11 cellular contexts compared by ENCODE assay signal in the genomic region with DNA sequence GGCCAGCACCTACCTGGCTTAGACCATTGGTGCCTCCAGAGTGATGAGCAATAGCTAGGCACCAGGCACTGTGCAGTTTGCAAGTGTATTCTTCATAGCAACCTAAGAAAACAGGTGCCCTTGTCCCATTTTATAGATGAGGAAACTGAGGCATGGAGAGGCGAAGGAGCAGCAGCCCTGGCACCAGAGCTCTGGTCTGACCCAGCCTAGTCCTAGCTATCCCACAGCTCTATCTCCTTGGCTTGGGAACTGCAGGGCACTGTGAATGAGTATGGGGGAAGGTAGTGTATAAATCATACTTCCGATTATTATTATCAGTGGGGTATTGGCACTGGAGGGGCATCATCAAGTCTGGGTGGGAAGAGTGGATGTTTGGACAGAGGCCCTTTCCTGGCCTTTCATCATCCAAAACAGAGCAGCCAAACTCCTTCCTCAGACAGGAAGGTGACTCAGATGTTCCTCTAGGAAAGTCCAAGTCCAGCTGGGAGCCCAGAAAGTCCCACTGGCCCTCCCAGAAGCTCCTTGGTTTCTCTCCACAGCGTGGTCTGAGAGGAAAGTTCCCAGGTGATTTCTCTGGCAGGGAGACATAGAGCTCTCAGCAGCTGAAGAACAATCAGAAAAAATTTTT. TPM values are rescaled to one million over a fixed set of nuclear protein-coding genes. Genes with fewer than 3 reads are reported as not detected.
A peak's percentile ranks its signal among the peaks of the same experiment; 100 is the strongest.
DNase-seq lines count a peak whose midpoint lies in the region; ATAC-seq and TF ChIP-seq lines count a peak whose summit lies in the region.
"Had no signal": no experiment of that assay in that cellular context is flagged by ENCODE, and none has a peak within 500 bp of the region (broad histone marks: within the 10 kb centered on the region; RNA-seq: fewer than 3 reads in every experiment).

No MANE protein-coding gene starts in this region.

- H3K4me3 ChIP-seq in colonic mucosa (no peak overlapping the region), liver (ENCODE audit: low read depth in 1 of 3, low read length in 3 of 3) (no peak overlapping the region)

- H3K9me3 ChIP-seq in colonic mucosa (no peaks in the 10 kb centered on the region), liver (ENCODE audit: control insufficient read depth in 4 of 4, low read length in 3 of 4) (no peaks in the 10 kb centered on the region)

- ATAC-seq in GM19035 (IDR thresholded peaks at IDR 0.05; ENCODE audit: unreplicated experiment) = no peak
- ATAC-seq in GM19023 (IDR thresholded peaks at IDR 0.05; ENCODE audit: unreplicated experiment) = no peak

- H3K36me3 ChIP-seq in colonic mucosa (no peaks in the 10 kb centered on the region), liver (ENCODE audit: control insufficient read depth in 4 of 4, insufficient read depth in 3 of 4, low read depth in 1 of 4, low read length in 3 of 4) (no peaks in the 10 kb centered on the region)

- H3K4me3 Mint-ChIP-seq in activated CD4-positive, alpha-beta memory T cell treated with anti-CD3 and anti-CD28 coated beads, Interleukin-2, amount 10 ng/mL, durations not matched to agents 7 days and 5 days = no peak overlapping the region
- H3K4me3 Mint-ChIP-seq in activated CD4-positive, alpha-beta memory T cell treated with anti-CD3 and anti-CD28 coated beads for 36 hours = no peak overlapping the region
- no peak overlapping the region for H3K4me3 Mint-ChIP-seq in type B pancreatic cell
- H3K4me3 Mint-ChIP-seq: activated B cell treated with CpG ODN at 0.5 μM for 24 hours had no signal

- intact Hi-C loops in activated CD4-positive, alpha-beta memory T cell treated with anti-CD3 and anti-CD28 coated beads for 36 hours (cut with micrococcal nuclease) = no loop called here
- intact Hi-C loops in colonic mucosa (cut with DNase I) = no loop called here

- TF ChIP-seq CTCF in colonic mucosa (IDR thresholded peaks at IDR 0.05) (no peak), liver (IDR thresholded peaks at IDR 0.05; ENCODE audit: low read depth, low read length, missing input control) (no peak), type B pancreatic cell (conservative IDR thresholded peaks at IDR 0.05) (no peak)

- 84% methylated on average over 3 of the region's 3 CpGs for WGBS in liver

- TF ChIP-seq RAD21 in liver (IDR thresholded peaks at IDR 0.05) = no peak

- peaks cover 15% of the 10 kb centered on the region for H3K4me1 Mint-ChIP-seq in activated CD4-positive, alpha-beta memory T cell treated with anti-CD3 and anti-CD28 coated beads, Interleukin-2, amount 10 ng/mL, durations not matched to agents 7 days and 5 days
- H3K4me1 Mint-ChIP-seq in activated CD4-positive, alpha-beta memory T cell treated with anti-CD3 and anti-CD28 coated beads for 36 hours (ENCODE audit: low read depth) = peaks cover 18% of the 10 kb centered on the region
- no peaks in the 10 kb centered on the region for H3K4me1 Mint-ChIP-seq in type B pancreatic cell (ENCODE audit: unreplicated experiment)

- H3K36me3 Mint-ChIP-seq in activated CD4-positive, alpha-beta memory T cell treated with anti-CD3 and anti-CD28 coated beads, Interleukin-2, amount 10 ng/mL, durations not matched to agents 7 days and 5 days (ENCODE audit: low read depth) = no peaks in the 10 kb centered on the region
- no peaks in the 10 kb centered on the region for H3K36me3 Mint-ChIP-seq in activated CD4-positive, alpha-beta memory T cell treated with anti-CD3 and anti-CD28 coated beads for 36 hours
- H3K36me3 Mint-ChIP-seq in type B pancreatic cell = no peaks in the 10 kb centered on the region

- H3K27me3 Mint-ChIP-seq in activated CD4-positive, alpha-beta memory T cell treated with anti-CD3 and anti-CD28 coated beads, Interleukin-2, amount 10 ng/mL, durations not matched to agents 7 days and 5 days = peaks cover 7% of the 10 kb centered on the region
- no peaks in the 10 kb centered on the region for H3K27me3 Mint-ChIP-seq in activated CD4-positive, alpha-beta memory T cell treated with anti-CD3 and anti-CD28 coated beads for 36 hours
- H3K27me3 Mint-ChIP-seq in type B pancreatic cell = peaks cover 3% of the 10 kb centered on the region

- H3K27me3 ChIP-seq in colonic mucosa = no peaks in the 10 kb centered on the region
- H3K27me3 ChIP-seq in liver (ENCODE audit: control insufficient read depth in 4 of 4, insufficient read depth in 4 of 4, low read length in 3 of 4) = no peaks in the 10 kb centered on the region

- H3K9me3 Mint-ChIP-seq in activated CD4-positive, alpha-beta memory T cell treated with anti-CD3 and anti-CD28 coated beads, Interleukin-2, amount 10 ng/mL, durations not matched to agents 7 days and 5 days = no peaks in the 10 kb centered on the region
- H3K9me3 Mint-ChIP-seq in activated CD4-positive, alpha-beta memory T cell treated with anti-CD3 and anti-CD28 coated beads for 36 hours = no peaks in the 10 kb centered on the region
- H3K9me3 Mint-ChIP-seq in type B pancreatic cell = no peaks in the 10 kb centered on the region
- H3K9me3 Mint-ChIP-seq: activated B cell treated with CpG ODN at 0.5 μM for 24 hours had no signal

- H3K27ac ChIP-seq in colonic mucosa (peak overlapping the region; percentile 28), liver (ENCODE audit: low read depth in 1 of 2, low read length in 2 of 2) (no peak overlapping the region)
- H3K27ac ChIP-seq: 22Rv1 had no signal

- peak; percentile 9 for DNase-seq in activated CD4-positive, alpha-beta memory T cell treated with anti-CD3 and anti-CD28 coated beads, Interleukin-2, amount 10 ng/mL, durations not matched to agents 7 days and 5 days
- no peak for DNase-seq in activated CD4-positive, alpha-beta memory T cell treated with anti-CD3 and anti-CD28 coated beads for 36 hours
- DNase-seq in colonic mucosa (no peak), type B pancreatic cell (ENCODE audit: extremely low spot score, unreplicated experiment) (peak; percentile 18), GM19240 (ENCODE audit: insufficient read length, low spot score) (no peak)
- DNase-seq: activated B cell treated with CpG ODN at 0.5 μM for 24 hours, NCI-H2107 had no signal

- POLR2A ChIA-PET in activated CD4-positive, alpha-beta memory T cell treated with anti-CD3 and anti-CD28 coated beads, Interleukin-2, amount 10 ng/mL, durations not matched to agents 7 days and 5 days (lab: Charles Lee) = no interaction called here
- POLR2A ChIA-PET in activated CD4-positive, alpha-beta memory T cell treated with anti-CD3 and anti-CD28 coated beads for 36 hours (lab: Charles Lee) = interaction anchor here (0.7 kb wide), 1 partner anchor 100 kb away, joined by 3 read pairs; no protein-coding TSS in a partner anchor

- H3K27ac Mint-ChIP-seq in activated CD4-positive, alpha-beta memory T cell treated with anti-CD3 and anti-CD28 coated beads, Interleukin-2, amount 10 ng/mL, durations not matched to agents 7 days and 5 days = no peak overlapping the region
- H3K27ac Mint-ChIP-seq in activated CD4-positive, alpha-beta memory T cell treated with anti-CD3 and anti-CD28 coated beads for 36 hours = no peak overlapping the region
- H3K27ac Mint-ChIP-seq in type B pancreatic cell = no peak overlapping the region
- H3K27ac Mint-ChIP-seq: activated B cell treated with CpG ODN at 0.5 μM for 24 hours had no signal

- CTCF ChIA-PET in activated CD4-positive, alpha-beta memory T cell treated with anti-CD3 and anti-CD28 coated beads, Interleukin-2, amount 10 ng/mL, durations not matched to agents 7 days and 5 days (lab: Charles Lee) = interaction anchor here (1.2 kb wide), 1 partner anchor 101 kb away, joined by 4 read pairs; no protein-coding TSS in a partner anchor
- CTCF ChIA-PET in activated CD4-positive, alpha-beta memory T cell treated with anti-CD3 and anti-CD28 coated beads for 36 hours (lab: Charles Lee) = interaction anchor here (1.0 to 1.5 kb wide), 4 partner anchors 16 to 101 kb away, joined by 3 to 5 read pairs (median 4); no protein-coding TSS in a partner anchor

- H3K4me1 ChIP-seq in colonic mucosa (no peaks in the 10 kb centered on the region), liver (ENCODE audit: control insufficient read depth in 4 of 4, insufficient read depth in 4 of 4, low read length in 3 of 4) (peaks cover 1 to 9% (median 5%) of the 10 kb centered on the region in 4 donors)

- no peak overlapping the region for H3K9ac ChIP-seq in colonic mucosa (ENCODE audit: low read depth in 2 of 2, low read length in 2 of 2)
- no peak overlapping the region for H3K9ac ChIP-seq in liver (ENCODE audit: low read depth in 1 of 2, low read length in 2 of 2)

TF ChIP-seq in liver, 16 proteins besides CTCF, POLR2A, EP300 and RAD21:
- TF ChIP-seq NR2F2 (IDR thresholded peaks at IDR 0.05) (peak; percentile 22), EGR1 (IDR thresholded peaks at IDR 0.05; ENCODE audit: low read depth in 2 of 2) (no peak), JUND (IDR thresholded peaks at IDR 0.05) (peak; percentile 94)

RNA-seq across cellular contexts. Expression of gene PLLP, which starts 32.0 kb away (rescaled TPM):
- under 1 TPM in 1 of 2 experiments, not detected in 1; 0.18 TPM for total RNA-seq in activated CD4-positive, alpha-beta memory T cell treated with anti-CD3 and anti-CD28 coated beads, Interleukin-2, amount 10 ng/mL, durations not matched to agents 7 days and 5 days
- total RNA-seq in activated CD4-positive, alpha-beta memory T cell treated with anti-CD3 and anti-CD28 coated beads for 36 hours = not detected
- total RNA-seq in colonic mucosa (10 to 100 TPM; 11.6 to 16.7 TPM), liver (1 to 10 TPM; 1.4 to 2.7 TPM), type B pancreatic cell (ENCODE audit: low replicate concordance) (4.9 and 5.1 TPM in 2 replicates)
- 1 to 10 TPM; 2.6 to 5.2 TPM for polyA plus RNA-seq in liver
- total RNA-seq: activated B cell treated with CpG ODN at 0.5 μM for 24 hours had no signal

RNA-seq across cellular contexts. Expression of gene CCL22, which starts 42.1 kb away (rescaled TPM):
- under 1 TPM in 1 of 2 experiments, not detected in 1; 0.10 TPM for total RNA-seq in activated CD4-positive, alpha-beta memory T cell treated with anti-CD3 and anti-CD28 coated beads, Interleukin-2, amount 10 ng/mL, durations not matched to agents 7 days and 5 days
- 1 to 10 TPM; 1.5 to 1.7 TPM for total RNA-seq in activated CD4-positive, alpha-beta memory T cell treated with anti-CD3 and anti-CD28 coated beads for 36 hours
- total RNA-seq in colonic mucosa (1 to 10 TPM in 1 of 2 donors, under 1 TPM in 1; 0.24 to 1.7 TPM), liver (under 1 TPM in 1 of 2 donors, not detected in 1; 0.09 TPM), type B pancreatic cell (ENCODE audit: low replicate concordance) (0.17 TPM in 1 of 2 replicates, not detected in the other)
- polyA plus RNA-seq in liver = under 1 TPM in 1 of 2 donors, not detected in 1; 0.02 TPM

RNA-seq across cellular contexts. Expression of gene CX3CL1, which starts 55.8 kb away (rescaled TPM):
- not detected for total RNA-seq in activated CD4-positive, alpha-beta memory T cell treated with anti-CD3 and anti-CD28 coated beads, Interleukin-2, amount 10 ng/mL, durations not matched to agents 7 days and 5 days
- not detected for total RNA-seq in activated CD4-positive, alpha-beta memory T cell treated with anti-CD3 and anti-CD28 coated beads for 36 hours
- total RNA-seq in colonic mucosa (1 to 10 TPM; 1.8 to 4.6 TPM), liver (1 to 10 TPM; 4.8 to 5.9 TPM), type B pancreatic cell (ENCODE audit: low replicate concordance) (1.4 and 17.8 TPM in 2 replicates)
- polyA plus RNA-seq in liver = 1 to 10 TPM; 2.5 to 5.5 TPM

Comparison
In these comparisons a context has a peak if more than half of its experiments do, and no peak if none do; other contexts are left out.
1. DNase-seq: peak in activated CD4-positive, alpha-beta memory T cell treated with anti-CD3 and anti-CD28 coated beads, Interleukin-2, amount 10 ng/mL, durations not matched to agents 7 days and 5 days (single experiment) and type B pancreatic cell (single experiment); none in activated CD4-positive, alpha-beta memory T cell treated with anti-CD3 and anti-CD28 coated beads for 36 hours (single experiment), colonic mucosa (single experiment) and GM19240 (single experiment).